ENCODE assay signal across 1 cellular context in genomic region chr12:104505095-104505819, GRCh38.
TF ChIP-seq lines count a peak whose summit lies in the region.

No MANE protein-coding gene starts in this region.

TF ChIP-seq in HEK293, 187 proteins besides CTCF, POLR2A, EP300 and RAD21 (continued from another document and continues in another):
- TF ChIP-seq TSHZ1 (tag by site-specific recombination; IDR thresholded peaks at IDR 0.05; ENCODE audit: borderline replicate concordance) = no peak
- TF ChIP-seq ZNF366 (tag by site-specific recombination; conservative IDR thresholded peaks at IDR 0.05) = no peak
- TF ChIP-seq ZNF768 (tag by site-specific recombination; IDR thresholded peaks at IDR 0.05) = no peak
- TF ChIP-seq TRIM28 (IDR thresholded peaks at IDR 0.05; ENCODE audit: borderline replicate concordance, low read length) = peak; percentile 64; the same call in 1 of the 2 replicates
- no peak for TF ChIP-seq ZNF830 (tag by site-specific recombination; IDR thresholded peaks at IDR 0.05; ENCODE audit: low read depth)
- TF ChIP-seq TCF7L2 (IDR thresholded peaks at IDR 0.05; ENCODE audit: borderline replicate concordance, low read depth, low read length) = peak; percentile 88
- TF ChIP-seq, protein P1, sequence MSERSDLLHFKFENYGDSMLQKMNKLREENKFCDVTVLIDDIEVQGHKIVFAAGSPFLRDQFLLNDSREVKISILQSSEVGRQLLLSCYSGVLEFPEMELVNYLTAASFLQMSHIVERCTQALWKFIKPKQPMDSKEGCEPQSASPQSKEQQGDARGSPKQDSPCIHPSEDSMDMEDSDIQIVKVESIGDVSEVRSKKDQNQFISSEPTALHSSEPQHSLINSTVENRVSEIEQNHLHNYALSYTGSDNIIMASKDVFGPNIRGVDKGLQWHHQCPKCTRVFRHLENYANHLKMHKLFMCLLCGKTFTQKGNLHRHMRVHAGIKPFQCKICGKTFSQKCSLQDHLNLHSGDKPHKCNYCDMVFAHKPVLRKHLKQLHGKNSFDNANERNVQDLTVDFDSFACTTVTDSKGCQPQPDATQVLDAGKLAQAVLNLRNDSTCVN (tag by site-specific recombination; optimal IDR thresholded peaks at IDR 0.05) = no peak
- TF ChIP-seq HOXD13 (CRISPR knock-in tag; IDR thresholded peaks at IDR 0.05; ENCODE audit: borderline replicate concordance) = no peak
- no peak for TF ChIP-seq ZNF211 (tag by site-specific recombination; IDR thresholded peaks at IDR 0.05; ENCODE audit: low read depth)
- no peak for TF ChIP-seq SP2 (tag by site-specific recombination; IDR thresholded peaks at IDR 0.05)
- TF ChIP-seq ZBTB21 (tag by site-specific recombination; IDR thresholded peaks at IDR 0.05) = no peak
- TF ChIP-seq ZNF26 (tag by site-specific recombination; IDR thresholded peaks at IDR 0.05) = no peak
- TF ChIP-seq, protein P2, sequence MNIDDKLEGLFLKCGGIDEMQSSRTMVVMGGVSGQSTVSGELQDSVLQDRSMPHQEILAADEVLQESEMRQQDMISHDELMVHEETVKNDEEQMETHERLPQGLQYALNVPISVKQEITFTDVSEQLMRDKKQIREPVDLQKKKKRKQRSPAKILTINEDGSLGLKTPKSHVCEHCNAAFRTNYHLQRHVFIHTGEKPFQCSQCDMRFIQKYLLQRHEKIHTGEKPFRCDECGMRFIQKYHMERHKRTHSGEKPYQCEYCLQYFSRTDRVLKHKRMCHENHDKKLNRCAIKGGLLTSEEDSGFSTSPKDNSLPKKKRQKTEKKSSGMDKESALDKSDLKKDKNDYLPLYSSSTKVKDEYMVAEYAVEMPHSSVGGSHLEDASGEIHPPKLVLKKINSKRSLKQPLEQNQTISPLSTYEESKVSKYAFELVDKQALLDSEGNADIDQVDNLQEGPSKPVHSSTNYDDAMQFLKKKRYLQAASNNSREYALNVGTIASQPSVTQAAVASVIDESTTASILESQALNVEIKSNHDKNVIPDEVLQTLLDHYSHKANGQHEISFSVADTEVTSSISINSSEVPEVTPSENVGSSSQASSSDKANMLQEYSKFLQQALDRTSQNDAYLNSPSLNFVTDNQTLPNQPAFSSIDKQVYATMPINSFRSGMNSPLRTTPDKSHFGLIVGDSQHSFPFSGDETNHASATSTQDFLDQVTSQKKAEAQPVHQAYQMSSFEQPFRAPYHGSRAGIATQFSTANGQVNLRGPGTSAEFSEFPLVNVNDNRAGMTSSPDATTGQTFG (tag by site-specific recombination; IDR thresholded peaks at IDR 0.05; ENCODE audit: borderline replicate concordance) = 0 out of 2 replicates have a peak, but pooled peaks have one; percentile 35
- TF ChIP-seq ZNF433 (tag by site-specific recombination; IDR thresholded peaks at IDR 0.05; ENCODE audit: low read depth) = no peak
- TF ChIP-seq, protein P3, sequence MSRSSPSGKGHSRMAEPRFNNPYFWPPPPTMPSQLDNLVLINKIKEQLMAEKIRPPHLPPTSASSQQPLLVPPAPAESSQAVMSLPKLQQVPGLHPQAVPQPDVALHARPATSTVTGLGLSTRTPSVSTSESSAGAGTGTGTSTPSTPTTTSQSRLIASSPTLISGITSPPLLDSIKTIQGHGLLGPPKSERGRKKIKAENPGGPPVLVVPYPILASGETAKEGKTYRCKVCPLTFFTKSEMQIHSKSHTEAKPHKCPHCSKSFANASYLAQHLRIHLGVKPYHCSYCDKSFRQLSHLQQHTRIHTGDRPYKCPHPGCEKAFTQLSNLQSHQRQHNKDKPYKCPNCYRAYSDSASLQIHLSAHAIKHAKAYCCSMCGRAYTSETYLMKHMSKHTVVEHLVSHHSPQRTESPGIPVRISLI (tag by site-specific recombination; IDR thresholded peaks at IDR 0.05) = no peak
- TF ChIP-seq ZNF214 (tag by site-specific recombination; IDR thresholded peaks at IDR 0.05; ENCODE audit: borderline replicate concordance) = no peak
- no peak for TF ChIP-seq ZNF157 (tag by site-specific recombination; IDR thresholded peaks at IDR 0.05)
- 0 out of 2 replicates have a peak, but pooled peaks have one; percentile 12 for TF ChIP-seq ZNF610 (tag by site-specific recombination; IDR thresholded peaks at IDR 0.05; ENCODE audit: borderline replicate concordance)
- TF ChIP-seq, protein P4, sequence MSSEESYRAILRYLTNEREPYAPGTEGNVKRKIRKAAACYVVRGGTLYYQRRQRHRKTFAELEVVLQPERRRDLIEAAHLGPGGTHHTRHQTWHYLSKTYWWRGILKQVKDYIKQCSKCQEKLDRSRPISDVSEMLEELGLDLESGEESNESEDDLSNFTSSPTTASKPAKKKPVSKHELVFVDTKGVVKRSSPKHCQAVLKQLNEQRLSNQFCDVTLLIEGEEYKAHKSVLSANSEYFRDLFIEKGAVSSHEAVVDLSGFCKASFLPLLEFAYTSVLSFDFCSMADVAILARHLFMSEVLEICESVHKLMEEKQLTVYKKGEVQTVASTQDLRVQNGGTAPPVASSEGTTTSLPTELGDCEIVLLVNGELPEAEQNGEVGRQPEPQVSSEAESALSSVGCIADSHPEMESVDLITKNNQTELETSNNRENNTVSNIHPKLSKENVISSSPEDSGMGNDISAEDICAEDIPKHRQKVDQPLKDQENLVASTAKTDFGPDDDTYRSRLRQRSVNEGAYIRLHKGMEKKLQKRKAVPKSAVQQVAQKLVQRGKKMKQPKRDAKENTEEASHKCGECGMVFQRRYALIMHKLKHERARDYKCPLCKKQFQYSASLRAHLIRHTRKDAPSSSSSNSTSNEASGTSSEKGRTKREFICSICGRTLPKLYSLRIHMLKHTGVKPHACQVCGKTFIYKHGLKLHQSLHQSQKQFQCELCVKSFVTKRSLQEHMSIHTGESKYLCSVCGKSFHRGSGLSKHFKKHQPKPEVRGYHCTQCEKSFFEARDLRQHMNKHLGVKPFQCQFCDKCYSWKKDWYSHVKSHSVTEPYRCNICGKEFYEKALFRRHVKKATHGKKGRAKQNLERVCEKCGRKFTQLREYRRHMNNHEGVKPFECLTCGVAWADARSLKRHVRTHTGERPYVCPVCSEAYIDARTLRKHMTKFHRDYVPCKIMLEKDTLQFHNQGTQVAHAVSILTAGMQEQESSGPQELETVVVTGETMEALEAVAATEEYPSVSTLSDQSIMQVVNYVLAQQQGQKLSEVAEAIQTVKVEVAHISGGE (tag by site-specific recombination; conservative IDR thresholded peaks at IDR 0.05; ENCODE audit: low read depth) = no peak
- TF ChIP-seq ZNF548 (tag by site-specific recombination; IDR thresholded peaks at IDR 0.05) = no peak
- no peak for TF ChIP-seq ZSCAN23 (tag by site-specific recombination; IDR thresholded peaks at IDR 0.05)
- no peak for TF ChIP-seq ZNF350 (tag by site-specific recombination; IDR thresholded peaks at IDR 0.05)
- no peak for TF ChIP-seq ZNF776 (tag by site-specific recombination; IDR thresholded peaks at IDR 0.05; ENCODE audit: borderline replicate concordance)
- TF ChIP-seq SP7 (tag by site-specific recombination; IDR thresholded peaks at IDR 0.05) = 0 out of 2 replicates have a peak, but pooled peaks have one; percentile 15
- TF ChIP-seq MZF1 (tag by site-specific recombination; IDR thresholded peaks at IDR 0.05; ENCODE audit: borderline replicate concordance) = no peak
- TF ChIP-seq, protein P5, sequence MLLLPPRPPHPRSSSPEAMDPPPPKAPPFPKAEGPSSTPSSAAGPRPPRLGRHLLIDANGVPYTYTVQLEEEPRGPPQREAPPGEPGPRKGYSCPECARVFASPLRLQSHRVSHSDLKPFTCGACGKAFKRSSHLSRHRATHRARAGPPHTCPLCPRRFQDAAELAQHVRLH (tag by site-specific recombination; IDR thresholded peaks at IDR 0.05) = 0 out of 2 replicates have a peak, but pooled peaks have one; percentile 43
- TF ChIP-seq PRDM10 (tag by site-specific recombination; IDR thresholded peaks at IDR 0.05) = 0 out of 2 replicates have a peak, but pooled peaks have one; percentile 12
- no peak for TF ChIP-seq YY2 (tag by site-specific recombination; IDR thresholded peaks at IDR 0.05)
- TF ChIP-seq, protein P6, sequence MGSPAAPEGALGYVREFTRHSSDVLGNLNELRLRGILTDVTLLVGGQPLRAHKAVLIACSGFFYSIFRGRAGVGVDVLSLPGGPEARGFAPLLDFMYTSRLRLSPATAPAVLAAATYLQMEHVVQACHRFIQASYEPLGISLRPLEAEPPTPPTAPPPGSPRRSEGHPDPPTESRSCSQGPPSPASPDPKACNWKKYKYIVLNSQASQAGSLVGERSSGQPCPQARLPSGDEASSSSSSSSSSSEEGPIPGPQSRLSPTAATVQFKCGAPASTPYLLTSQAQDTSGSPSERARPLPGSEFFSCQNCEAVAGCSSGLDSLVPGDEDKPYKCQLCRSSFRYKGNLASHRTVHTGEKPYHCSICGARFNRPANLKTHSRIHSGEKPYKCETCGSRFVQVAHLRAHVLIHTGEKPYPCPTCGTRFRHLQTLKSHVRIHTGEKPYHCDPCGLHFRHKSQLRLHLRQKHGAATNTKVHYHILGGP (tag by site-specific recombination; IDR thresholded peaks at IDR 0.05) = 0 out of 2 replicates have a peak, but pooled peaks have one; percentile 38
- peak; percentile 47; the same call in 1 of the 2 replicates for TF ChIP-seq KLF1 (tag by site-specific recombination; IDR thresholded peaks at IDR 0.05)
- no peak for TF ChIP-seq ZSCAN30 (tag by site-specific recombination; IDR thresholded peaks at IDR 0.05)
- no peak for TF ChIP-seq ZNF133 (tag by site-specific recombination; IDR thresholded peaks at IDR 0.05)
- no peak for TF ChIP-seq ZNF280D (tag by site-specific recombination; IDR thresholded peaks at IDR 0.05)
